ENCODE assay signal across 9 cellular contexts in the genomic region with DNA sequence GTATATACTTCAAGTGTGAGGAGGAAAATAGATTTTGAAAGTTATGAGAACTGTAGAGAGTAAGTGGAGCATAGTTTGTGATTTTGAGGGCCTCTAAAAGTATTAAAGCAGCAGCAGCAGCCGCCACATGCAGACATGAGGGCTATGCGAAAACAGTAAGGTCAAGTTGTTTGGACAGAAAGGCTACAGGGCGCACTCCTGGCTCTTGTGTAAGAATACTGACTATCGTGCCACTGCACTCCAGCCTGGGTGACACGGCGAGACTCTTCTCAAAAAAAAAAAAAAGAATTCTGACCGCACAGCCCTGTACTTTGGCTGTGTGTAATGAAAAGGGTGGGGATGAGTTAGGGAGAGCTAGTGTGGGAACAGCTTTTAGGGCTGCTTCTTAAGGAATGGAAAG. TPM values are rescaled to one million over a fixed set of nuclear protein-coding genes. Genes with fewer than 3 reads are reported as not detected.
DNase-seq lines count a peak whose midpoint lies in the region; ATAC-seq and TF ChIP-seq lines count a peak whose summit lies in the region.
"Not testable (repeated sequence)": the region's sequence is repeated elsewhere in the genome, so short reads cannot be mapped to it uniquely, and the experiment has no call there.
"Had no signal": no experiment of that assay in that cellular context is flagged by ENCODE, and none has a peak within 500 bp of the region (broad histone marks: within the 10 kb centered on the region; RNA-seq: fewer than 3 reads in every experiment).

No MANE protein-coding gene starts in this region.

- not testable (repeated sequence) for H3K4me1 ChIP-seq in colonic mucosa, left lung, lower lobe of right lung, upper lobe of right lung

- H3K4me3 ChIP-seq in colonic mucosa, left lung, lower lobe of right lung, upper lobe of right lung: not testable (repeated sequence)

- not testable (repeated sequence) for H3K36me3 ChIP-seq in colonic mucosa, left lung, lower lobe of right lung, upper lobe of right lung

- TF ChIP-seq CTCF in colonic mucosa (IDR thresholded peaks at IDR 0.05); left lung (IDR thresholded peaks at IDR 0.05); lower lobe of right lung (IDR thresholded peaks at IDR 0.05); upper lobe of right lung (IDR thresholded peaks at IDR 0.05): not testable (repeated sequence)

- ATAC-seq in left lung (peak; percentile 69), lower lobe of right lung (peak; percentile 77 to 87), upper lobe of right lung (peak; percentile 82)

- DNase-seq in colonic mucosa = not testable (repeated sequence)
- peak in 1 of 2 donors; percentile 55 for DNase-seq in left lung
- DNase-seq in lower lobe of right lung = peak; percentile 63
- DNase-seq in upper lobe of right lung = peak; percentile 69

- H3K27ac ChIP-seq in colonic mucosa (peak overlapping the region; percentile 75), left lung (peak overlapping the region; percentile 53 to 72), lower lobe of right lung (peak overlapping the region; percentile 53), temporal lobe (ENCODE audit: low read depth, low read length) (peak overlapping the region; percentile 13), upper lobe of right lung (peak overlapping the region; percentile 48)

- H3K27me3 ChIP-seq in colonic mucosa; left lung; lower lobe of right lung (ENCODE audit: low read depth); upper lobe of right lung: not testable (repeated sequence)

- not testable (repeated sequence) for H3K9ac ChIP-seq in colonic mucosa (ENCODE audit: low read depth in 2 of 2, low read length in 2 of 2)

- not testable (repeated sequence) for H3K9me3 ChIP-seq in colonic mucosa, left lung, lower lobe of right lung, upper lobe of right lung

- intact Hi-C loops in colonic mucosa (cut with DNase I); left lung (cut with DNase I); lower lobe of right lung (cut with DNase I); upper lobe of right lung (cut with DNase I): not testable (repeated sequence)

RNA-seq across cellular contexts. Expression of gene TMC7, which starts 10.4 kb away (rescaled TPM):
- total RNA-seq in colonic mucosa (10 to 100 TPM; 10.0 to 10.6 TPM), left lung (1 to 10 TPM; 5.2 to 9.7 TPM), lower lobe of right lung (3.3 TPM), temporal lobe (3.0 TPM), upper lobe of right lung (5.0 TPM)
- total RNA-seq: CD4-positive, alpha-beta memory T cell; CD4-positive, CD25-positive, alpha-beta regulatory T cell; CD8-positive, alpha-beta memory T cell; GM12878 had no signal

Comparison
In these comparisons a context has a peak if more than half of its experiments do, and no peak if none do; other contexts are left out.
1. H3K27ac ChIP-seq: peak in every context shown above with its lines; median percentile 75 in colonic mucosa; 62 in left lung; 53 in lower lobe of right lung; 48 in upper lobe of right lung; 13 in temporal lobe.